8 cellular contexts compared by ENCODE assay signal in genomic region chr7:157009778-157010587, GRCh38. TPM values are rescaled to one million over a fixed set of nuclear protein-coding genes. Genes with fewer than 3 reads are reported as not detected.
DNase-seq lines count a peak whose midpoint lies in the region; ATAC-seq and TF ChIP-seq lines count a peak whose summit lies in the region.

No MANE protein-coding gene starts in this region.

- BruUV-seq in HCT116 (replicated peaks; lab: Mats Ljungman, UMichigan) = no TSS peak

- H2AFZ ChIP-seq in HCT116 (ENCODE audit: low read depth, low read length, poor library complexity, severe bottlenecking) (no peak overlapping the region), OCI-LY1 (ENCODE audit: low read length) (0 out of 2 replicates have a peak overlapping the region, but pooled peaks have one; percentile 8)

- no peak overlapping the region for H3K27ac Mint-ChIP-seq in stimulated activated naive B cell treated with anti-CD40 and anti-IgM and Interleukin-4, amounts not matched to agents 10 μg/mL and 1 μg/mL and 100 μg/mL, for 72 hours

- H3K79me2 ChIP-seq in HCT116 (ENCODE audit: insufficient read depth, low read length) = peaks cover 7% of the 10 kb centered on the region; the same call in 1 of the 2 replicates
- no peaks in the 10 kb centered on the region for H3K79me2 ChIP-seq in OCI-LY1 (ENCODE audit: insufficient read depth, low read length)

- no peaks in the 10 kb centered on the region for H3K9me3 ChIP-seq in HCT116 (ENCODE audit: control insufficient read depth in 1 of 2, insufficient read depth in 1 of 2, low read depth in 1 of 2, low read length in 2 of 2)
- no peaks in the 10 kb centered on the region for H3K9me3 ChIP-seq in OCI-LY1 (ENCODE audit: low read length)

- H3K4me1 ChIP-seq in HCT116 (ENCODE audit: control insufficient read depth in 1 of 2, insufficient read depth in 2 of 2, low read length in 2 of 2) (peaks cover 14 to 28% of the 10 kb centered on the region in 2 experiments), OCI-LY1 (ENCODE audit: insufficient read depth, low read length, severe bottlenecking) (peaks cover 18% of the 10 kb centered on the region)

- H3K4me2 ChIP-seq in HCT116 (ENCODE audit: low read length) (peak overlapping the region; percentile 98), OCI-LY1 (ENCODE audit: low read length) (peak overlapping the region; percentile 88)

- no peaks in the 10 kb centered on the region for H3K9me2 ChIP-seq in HCT116 (ENCODE audit: insufficient read depth)
- H3K9me2 ChIP-seq in OCI-LY1 (ENCODE audit: low read depth, low read length) = no peaks in the 10 kb centered on the region

- peaks cover 72 to 84% of the 10 kb centered on the region in 2 donors for H3K27me3 Mint-ChIP-seq in stimulated activated naive B cell treated with anti-CD40 and anti-IgM and Interleukin-4, amounts not matched to agents 10 μg/mL and 1 μg/mL and 100 μg/mL, for 72 hours

- H3K9me3 Mint-ChIP-seq in stimulated activated naive B cell treated with anti-CD40 and anti-IgM and Interleukin-4, amounts not matched to agents 10 μg/mL and 1 μg/mL and 100 μg/mL, for 72 hours = no peaks in the 10 kb centered on the region

- H4K20me1 ChIP-seq in HCT116 (ENCODE audit: insufficient read depth) (no peaks in the 10 kb centered on the region), OCI-LY1 (ENCODE audit: insufficient read depth, low read length) (no peaks in the 10 kb centered on the region)

- H3K4me3 ChIP-seq in HCT116 (replicated peaks in 1 of 2; ENCODE audit: low read depth in 1 of 2, low read length in 2 of 2) (peak overlapping the region; percentile 64 to 92), OCI-LY1 (ENCODE audit: low read depth, low read length, poor library complexity, severe bottlenecking) (peak overlapping the region; percentile 72)

- H3K4me1 Mint-ChIP-seq in stimulated activated naive B cell treated with anti-CD40 and anti-IgM and Interleukin-4, amounts not matched to agents 10 μg/mL and 1 μg/mL and 100 μg/mL, for 72 hours = peaks cover 16 to 24% of the 10 kb centered on the region in 2 donors

- H3K27me3 ChIP-seq in HCT116 (ENCODE audit: insufficient read depth, low read length) = no peaks in the 10 kb centered on the region
- H3K27me3 ChIP-seq in OCI-LY1 (ENCODE audit: insufficient read depth, low read length) = peaks cover 10% of the 10 kb centered on the region; the same call in 1 of the 2 replicates

- no peak for TF ChIP-seq POLR2A in HCT116 (IDR thresholded peaks at IDR 0.05; ENCODE audit: borderline replicate concordance, extremely low read depth, insufficient read depth, insufficient read length)

- H3K9ac ChIP-seq in HCT116 (ENCODE audit: low read length) = peak overlapping the region; percentile 90
- H3K9ac ChIP-seq in OCI-LY1 (ENCODE audit: low read length) = peak overlapping the region; percentile 67

- no peaks in the 10 kb centered on the region for H3K36me3 Mint-ChIP-seq in stimulated activated naive B cell treated with anti-CD40 and anti-IgM and Interleukin-4, amounts not matched to agents 10 μg/mL and 1 μg/mL and 100 μg/mL, for 72 hours

- peak; percentile 60 for ATAC-seq in HCT116
- peak; percentile 10 to 20 for ATAC-seq in stimulated activated naive B cell treated with anti-CD40 and anti-IgM and Interleukin-4, amounts not matched to agents 10 μg/mL and 1 μg/mL and 100 μg/mL, for 72 hours (replicated peaks)

- TF ChIP-seq CTCF in HCT116 (IDR thresholded peaks at IDR 0.05 in 2 of 3, conservative IDR thresholded peaks at IDR 0.05 in 1 of 3; ENCODE audit: borderline replicate concordance in 1 of 3, insufficient read depth in 1 of 3, low read depth in 2 of 3, low read length in 2 of 3) (no peak), OCI-LY1 (IDR thresholded peaks at IDR 0.05; ENCODE audit: low read length) (no peak)

- POLR2A ChIA-PET in HCT116 (lab: Charles Lee) = no interaction called here

- H3K27ac ChIP-seq in HCT116 (ENCODE audit: low read depth, low read length) (peak overlapping the region; percentile 79), OCI-LY1 (ENCODE audit: low read depth, low read length, poor library complexity, severe bottlenecking) (no peak overlapping the region)

- RAD21 ChIA-PET in HCT116 (lab: Charles Lee; ENCODE audit: low non-redundant PET in 1 of 2, low total read pairs in 2 of 2, uncharacterized antibody in 2 of 2, unreplicated experiment in 2 of 2) = no interaction called here

- CTCF ChIA-PET in HCT116 (lab: Charles Lee) = interaction anchor here (1.1 kb wide), 1 partner anchor 10 kb away, joined by 3 read pairs; no protein-coding TSS in a partner anchor

- TF ChIP-seq RAD21 in HCT116 (IDR thresholded peaks at IDR 0.05; ENCODE audit: low read depth) = no peak

- H3K36me3 ChIP-seq in HCT116 (ENCODE audit: control insufficient read depth in 1 of 2, insufficient read depth in 2 of 2, low read length in 2 of 2) = no peaks in the 10 kb centered on the region; a peak in 1 of 4 replicates
- H3K36me3 ChIP-seq in OCI-LY1 (ENCODE audit: insufficient read depth, low read length) = no peaks in the 10 kb centered on the region

- peak; percentile 83 for DNase-seq in DMS53 (lab: John Stamatoyannopoulos, UW)
- DNase-seq in DMS53 treated with DMSO at 0.1 percent for 48 hours (lab: John Stamatoyannopoulos, UW; ENCODE audit: unreplicated experiment) = no peak
- no peak for DNase-seq in HCT116 (ENCODE audit: low read depth, low spot score)
- peak; percentile 11 for DNase-seq in glomerular visceral epithelial cell (ENCODE audit: extremely low spot score)
- DNase-seq in stimulated activated naive B cell treated with anti-CD40 and anti-IgM and Interleukin-4, amounts not matched to agents 10 μg/mL and 1 μg/mL and 100 μg/mL, for 72 hours = no peak
- no peak for DNase-seq in NAMALWA (ENCODE audit: low spot score)
- no peak for DNase-seq in NCI-H2029 (lab: John Stamatoyannopoulos, UW)

- peak overlapping the region; percentile 77 to 80 for H3K4me3 Mint-ChIP-seq in stimulated activated naive B cell treated with anti-CD40 and anti-IgM and Interleukin-4, amounts not matched to agents 10 μg/mL and 1 μg/mL and 100 μg/mL, for 72 hours

- intact Hi-C loops in HCT116 (cut with micrococcal nuclease) = loop anchor here (2.0 kb wide), 2 partner anchors 61 to 129 kb away; partner anchors contain the start of genes NOM1 and UBE3C

- H3F3A ChIP-seq in OCI-LY1 (ENCODE audit: insufficient read depth, low read length) = no peaks in the 10 kb centered on the region

TF ChIP-seq in HCT116, 20 proteins besides CTCF, POLR2A, EP300 and RAD21:
- TF ChIP-seq TCF7L2 (IDR thresholded peaks at IDR 0.05; ENCODE audit: borderline replicate concordance, extremely low read depth, insufficient read depth, insufficient read length) = peak; percentile 73
- TF ChIP-seq ZNF274 (IDR thresholded peaks at IDR 0.05; ENCODE audit: low read depth, low read length) = no peak

RNA-seq across cellular contexts. Expression of gene MNX1, which starts 0.5 kb away (rescaled TPM):
- total RNA-seq in HCT116 (2021; ENCODE audit: unreplicated experiment) = 7.7 TPM
- polyA plus RNA-seq in HCT116 (2012) = 2.7 and 3.5 TPM in 2 replicates

Comparison
In these comparisons a context has a peak if more than half of its experiments do, and no peak if none do; other contexts are left out.
1. DNase-seq: peak in DMS53 (single experiment) and glomerular visceral epithelial cell (single experiment); none in DMS53 treated with DMSO at 0.1 percent for 48 hours (single experiment), HCT116 (single experiment), stimulated activated naive B cell treated with anti-CD40 and anti-IgM and Interleukin-4, amounts not matched to agents 10 μg/mL and 1 μg/mL and 100 μg/mL, for 72 hours (single experiment), NAMALWA (single experiment) and NCI-H2029 (single experiment).